24 cellular contexts compared by ENCODE assay signal in genomic region chr3:66744521-66744920, GRCh38.
"Had no signal": no experiment of that assay in that cellular context is flagged by ENCODE, and none has a peak within 500 bp of the region (broad histone marks: within the 10 kb centered on the region; RNA-seq: fewer than 3 reads in every experiment).

No MANE protein-coding gene starts in this region.

- DNase-seq: natural killer cell; occipital lobe; ovary; posterior cingulate gyrus; psoas muscle; right cardiac atrium; right lobe of liver; sigmoid colon; small intestine; stimulated activated CD4-positive, alpha-beta T cell treated with anti-CD3 and anti-CD28 coated beads, Interleukin-15, amount 100 ng/mL, for 24 hours; stimulated activated CD4-positive, alpha-beta T cell treated with anti-CD3 and anti-CD28 coated beads, Interleukin-2, amount 100 ng/mL, for 24 hours; stimulated activated CD4-positive, alpha-beta T cell treated with anti-CD3 and anti-CD28 coated beads, Interleukin-2, amount 100 ng/mL, for 48 hours; stimulated activated CD4-positive, alpha-beta T cell treated with anti-CD3 and anti-CD28 coated beads, Interleukin-4, amount 100 ng/mL, for 24 hours; stimulated activated naive B cell treated with anti-CD40 and anti-IgM and Interleukin-4, amounts not matched to agents 10 μg/mL and 1 μg/mL and 100 μg/mL, for 72 hours; stimulated activated naive CD4-positive, alpha-beta T cell treated with Interleukin-2 at 50 U/mL for 16 hours; stomach; thyroid gland; upper lobe of right lung; uterus had no signal

- H3K27me3 ChIP-seq: neural progenitor cell, ovary, right lobe of liver, sigmoid colon, stomach, thyroid gland, tibial nerve, upper lobe of right lung, uterus had no signal

- H3K4me1 ChIP-seq: parathyroid adenoma, psoas muscle, right lobe of liver, thyroid gland, upper lobe of right lung, uterus had no signal

- H3K9ac ChIP-seq: neural progenitor cell, parathyroid adenoma had no signal

- H3K36me3 ChIP-seq: neural progenitor cell, ovary, right lobe of liver, sigmoid colon, stomach, thoracic aorta, thyroid gland, tibial nerve, upper lobe of right lung, uterus had no signal

- H3K27ac ChIP-seq: neural progenitor cell, ovary, parathyroid adenoma, psoas muscle, right lobe of liver, sigmoid colon, stomach, thoracic aorta, thyroid gland, tibial nerve, upper lobe of right lung, uterus had no signal

- H3K4me2 ChIP-seq: neural progenitor cell had no signal

- H2AFZ ChIP-seq: neural progenitor cell, parathyroid adenoma had no signal

- H3K9me3 ChIP-seq: ovary, psoas muscle, right lobe of liver, sigmoid colon, stomach, thoracic aorta, thyroid gland, tibial nerve, upper lobe of right lung, uterus had no signal

- ATAC-seq: natural killer cell; psoas muscle; right cardiac atrium; right lobe of liver; stimulated activated effector memory CD8-positive, alpha-beta T cell treated with anti-CD3 and anti-CD28 coated beads, Interleukin-12 subunit alpha, Interleukin-12 subunit beta, amount 100 ng/mL, for 72 hours; stimulated activated naive B cell treated with anti-CD40 and anti-IgM and Interleukin-4, amounts not matched to agents 10 μg/mL and 1 μg/mL and 100 μg/mL, for 72 hours; upper lobe of right lung had no signal

- H3K4me3 ChIP-seq: neural progenitor cell, ovary, psoas muscle, right lobe of liver, sigmoid colon, stomach, thoracic aorta, thyroid gland, tibial nerve, upper lobe of right lung, uterus had no signal
